12 cellular contexts compared by ENCODE assay signal in the genomic region with DNA sequence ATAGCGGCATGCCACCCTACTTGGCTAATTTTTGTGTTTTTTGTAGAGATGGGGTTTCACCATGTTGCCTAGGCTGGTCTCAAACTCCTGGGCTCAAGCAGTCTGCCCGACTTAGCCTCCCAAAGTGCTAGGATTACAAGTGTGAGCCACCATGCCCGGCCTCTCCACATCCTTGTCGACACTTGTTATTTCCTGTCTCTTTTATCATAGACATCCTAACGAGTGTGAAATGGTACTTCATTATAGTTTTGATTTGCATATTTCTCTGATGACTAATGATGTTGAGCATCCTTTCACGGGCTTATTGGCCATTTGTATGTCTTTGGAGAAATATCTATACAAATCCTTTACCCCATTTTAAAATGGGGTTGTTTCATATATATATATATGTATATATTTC.
"Had no signal": no experiment of that assay in that cellular context is flagged by ENCODE, and none has a peak within 500 bp of the region (broad histone marks: within the 10 kb centered on the region; RNA-seq: fewer than 3 reads in every experiment).

No MANE protein-coding gene starts in this region.

- H3K27me3 ChIP-seq: neural progenitor cell, ovary, SJSA1, suprapubic skin had no signal

- ATAC-seq: left colon, lower lobe of right lung, sciatic nerve had no signal

- H3K4me3 ChIP-seq: lower lobe of right lung, neural progenitor cell, ovary, SJSA1, suprapubic skin had no signal

- H3K4me1 ChIP-seq: lower lobe of right lung, neural progenitor cell, SJSA1, suprapubic skin had no signal

- H3K4me3 Mint-ChIP-seq: mesothelial cell of epicardium; neural progenitor cell; T-helper 2 cell treated with Interferon-gamma antibody and Interleukin-4, amounts not matched to agents 5 μg/mL and 100 μg/mL, for 36 hours had no signal

- H3K9me3 ChIP-seq: lower lobe of right lung, ovary, SJSA1, suprapubic skin had no signal

- H3K36me3 ChIP-seq: ovary had no signal

- H3K4me1 Mint-ChIP-seq: mesothelial cell of epicardium, neural progenitor cell had no signal

- H3K27ac ChIP-seq: lower lobe of right lung, neural progenitor cell, ovary, SJSA1, suprapubic skin had no signal

- DNase-seq: left colon; lower lobe of right lung; ovary; stimulated activated naive CD4-positive, alpha-beta T cell; SW 1271; trophoblast cell had no signal

- H3K27ac Mint-ChIP-seq: mesothelial cell of epicardium; neural progenitor cell; T-helper 2 cell treated with Interferon-gamma antibody and Interleukin-4, amounts not matched to agents 5 μg/mL and 100 μg/mL, for 36 hours had no signal

- H3K9me3 Mint-ChIP-seq: mesothelial cell of epicardium; neural progenitor cell; T-helper 2 cell treated with Interferon-gamma antibody and Interleukin-4, amounts not matched to agents 5 μg/mL and 100 μg/mL, for 36 hours had no signal
